Comparison of ENCODE assay signal across 8 cellular contexts in the genomic region with DNA sequence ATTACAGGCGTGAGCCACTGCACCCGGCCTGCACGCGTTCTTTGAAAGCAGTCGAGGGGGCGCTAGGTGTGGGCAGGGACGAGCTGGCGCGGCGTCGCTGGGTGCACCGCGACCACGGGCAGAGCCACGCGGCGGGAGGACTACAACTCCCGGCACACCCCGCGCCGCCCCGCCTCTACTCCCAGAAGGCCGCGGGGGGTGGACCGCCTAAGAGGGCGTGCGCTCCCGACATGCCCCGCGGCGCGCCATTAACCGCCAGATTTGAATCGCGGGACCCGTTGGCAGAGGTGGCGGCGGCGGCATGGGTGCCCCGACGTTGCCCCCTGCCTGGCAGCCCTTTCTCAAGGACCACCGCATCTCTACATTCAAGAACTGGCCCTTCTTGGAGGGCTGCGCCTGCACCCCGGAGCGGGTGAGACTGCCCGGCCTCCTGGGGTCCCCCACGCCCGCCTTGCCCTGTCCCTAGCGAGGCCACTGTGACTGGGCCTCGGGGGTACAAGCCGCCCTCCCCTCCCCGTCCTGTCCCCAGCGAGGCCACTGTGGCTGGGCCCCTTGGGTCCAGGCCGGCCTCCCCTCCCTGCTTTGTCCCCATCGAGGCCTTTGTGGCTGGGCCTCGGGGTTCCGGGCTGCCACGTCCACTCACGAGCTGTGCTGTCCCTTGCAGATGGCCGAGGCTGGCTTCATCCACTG. TPM values are rescaled to one million over a fixed set of nuclear protein-coding genes. Genes with fewer than 3 reads are reported as not detected.
DNase-seq lines count a peak whose midpoint lies in the region; ATAC-seq and TF ChIP-seq lines count a peak whose summit lies in the region.

A gene (plus strand): TSS at position 238 of the 690 bp plus-strand sequence. CDS start 64 bp downstream, at position 302.

- H3K9me2 ChIP-seq in HCT116 (ENCODE audit: insufficient read depth) = no peaks in the 10 kb centered on the region

- peaks cover 51% of the 10 kb centered on the region for H3K79me2 ChIP-seq in HCT116 (ENCODE audit: insufficient read depth, low read length)

- no peak for TF ChIP-seq RAD21 in HCT116 (IDR thresholded peaks at IDR 0.05; ENCODE audit: low read depth)

- no peaks in the 10 kb centered on the region; the same call in 1 of the 2 replicates for H4K20me1 ChIP-seq in HCT116 (ENCODE audit: insufficient read depth)

- ATAC-seq in HCT116 = peak; percentile 97

- H3K4me3 ChIP-seq in HCT116 (replicated peaks in 1 of 2; ENCODE audit: low read depth in 1 of 2, low read length in 2 of 2) = peak within 1 kb of the TSS; percentile 97 to 99

- DNase-seq in Daoy (ENCODE audit: low read depth) = peak; percentile 94
- peak; percentile 74 for DNase-seq in HCT116 (ENCODE audit: low read depth, low spot score)
- peak; percentile 89 for DNase-seq in NCI-H1092 (lab: John Stamatoyannopoulos, UW)
- DNase-seq in SK-N-DZ (ENCODE audit: low spot score) = peak; percentile 92
- peak; percentile 66 to 91 (median 86) for DNase-seq in activated naive CD4-positive, alpha-beta T cell (lab: John Stamatoyannopoulos, UW)
- peak; percentile 83 for DNase-seq in globus pallidus (ENCODE audit: low spot score)
- peak; percentile 62 for DNase-seq in occipital lobe (lab: John Stamatoyannopoulos, UW)
- DNase-seq in superior temporal gyrus (ENCODE audit: extremely low spot score) = peak; percentile 92

- peak within 1 kb of the TSS; percentile 98 for H3K4me2 ChIP-seq in HCT116 (ENCODE audit: low read length)

- CTCF ChIA-PET in HCT116 (lab: Charles Lee) = interaction anchor here (1.2 kb wide), 1 partner anchor 37 kb away, joined by 5 read pairs; no protein-coding TSS in a partner anchor

- intact Hi-C loops in HCT116 (cut with micrococcal nuclease) = loop anchor here (1.0 kb wide), 1 partner anchor 27 kb away; a partner anchor contains a TSS

- TF ChIP-seq POLR2A in HCT116 (IDR thresholded peaks at IDR 0.05; ENCODE audit: borderline replicate concordance, extremely low read depth, insufficient read depth, insufficient read length) = peak; percentile 60

- no TSS peak for BruUV-seq in HCT116 (replicated peaks; lab: Mats Ljungman, UMichigan)

- H3K27ac ChIP-seq in HCT116 (ENCODE audit: low read depth, low read length) = peak within 1 kb of the TSS; percentile 86

- H3K4me1 ChIP-seq in HCT116 (ENCODE audit: control insufficient read depth in 1 of 2, insufficient read depth in 2 of 2, low read length in 2 of 2) = peaks cover 13 to 20% of the 10 kb centered on the region in 2 experiments

- H3K9me3 ChIP-seq in HCT116 (ENCODE audit: control insufficient read depth in 1 of 2, insufficient read depth in 1 of 2, low read depth in 1 of 2, low read length in 2 of 2) = no peaks in the 10 kb centered on the region

- H3K9ac ChIP-seq in HCT116 (ENCODE audit: low read length) = peak within 1 kb of the TSS; percentile 99

- H3K27me3 ChIP-seq in HCT116 (ENCODE audit: insufficient read depth, low read length) = no peaks in the 10 kb centered on the region

- H3K36me3 ChIP-seq in HCT116 (ENCODE audit: control insufficient read depth in 1 of 2, insufficient read depth in 2 of 2, low read length in 2 of 2) = peaks cover 15 to 22% of the 10 kb centered on the region in 2 experiments

- POLR2A ChIA-PET in HCT116 (lab: Charles Lee) = interaction anchor here (1.8 kb wide), 1 partner anchor 27 kb away, joined by 6 read pairs; a partner anchor contains a TSS

- RAD21 ChIA-PET in HCT116 (lab: Charles Lee; ENCODE audit: low non-redundant PET in 1 of 2, low total read pairs in 2 of 2, uncharacterized antibody in 2 of 2, unreplicated experiment in 2 of 2) = no interaction called here

- no peak within 1 kb of the TSS for H2AFZ ChIP-seq in HCT116 (ENCODE audit: low read depth, low read length, poor library complexity, severe bottlenecking)

- no peak for TF ChIP-seq CTCF in HCT116 (IDR thresholded peaks at IDR 0.05 in 2 of 3, conservative IDR thresholded peaks at IDR 0.05 in 1 of 3; ENCODE audit: borderline replicate concordance in 1 of 3, insufficient read depth in 1 of 3, low read depth in 2 of 3, low read length in 2 of 3)

TF ChIP-seq in HCT116, 20 proteins besides CTCF, POLR2A, EP300 and RAD21:
- TF ChIP-seq JUND (IDR thresholded peaks at IDR 0.05) (no peak), EZH2 (IDR thresholded peaks at IDR 0.05) (no peak), EZH2phosphoT487 (IDR thresholded peaks at IDR 0.05; ENCODE audit: borderline replicate concordance) (no peak), CBX3 (IDR thresholded peaks at IDR 0.05; ENCODE audit: low read depth) (peak; percentile 89), ELF1 (IDR thresholded peaks at IDR 0.05; ENCODE audit: borderline replicate concordance, low read depth) (no peak), EGR1 (IDR thresholded peaks at IDR 0.05; ENCODE audit: low read depth) (peak; percentile 30; the same call in 1 of the 2 replicates), ZNF274 (IDR thresholded peaks at IDR 0.05; ENCODE audit: low read depth, low read length) (no peak), YY1 (IDR thresholded peaks at IDR 0.05; ENCODE audit: extremely low read depth, insufficient replicate concordance, low read depth, low read length) (peak; percentile 93), SP1 (IDR thresholded peaks at IDR 0.05; ENCODE audit: low read depth) (peak; percentile 89), ZFX (IDR thresholded peaks at IDR 0.05) (peak; percentile 96; the same call in 1 of the 2 replicates), SRF (IDR thresholded peaks at IDR 0.05; ENCODE audit: low read depth) (peak; percentile 75; the same call in 1 of the 2 replicates), CEBPB (IDR thresholded peaks at IDR 0.05; ENCODE audit: low read depth) (no peak), FOSL1 (IDR thresholded peaks at IDR 0.05; ENCODE audit: low read depth) (no peak), POLR2AphosphoS5 (IDR thresholded peaks at IDR 0.05; ENCODE audit: low read depth, low read length) (peak; percentile 90), SIN3A (IDR thresholded peaks at IDR 0.05; ENCODE audit: low read depth) (peak; percentile 100), TCF7L2 (IDR thresholded peaks at IDR 0.05; ENCODE audit: borderline replicate concordance, extremely low read depth, insufficient read depth, insufficient read length) (peak; percentile 41)
- TF ChIP-seq, protein P1, sequence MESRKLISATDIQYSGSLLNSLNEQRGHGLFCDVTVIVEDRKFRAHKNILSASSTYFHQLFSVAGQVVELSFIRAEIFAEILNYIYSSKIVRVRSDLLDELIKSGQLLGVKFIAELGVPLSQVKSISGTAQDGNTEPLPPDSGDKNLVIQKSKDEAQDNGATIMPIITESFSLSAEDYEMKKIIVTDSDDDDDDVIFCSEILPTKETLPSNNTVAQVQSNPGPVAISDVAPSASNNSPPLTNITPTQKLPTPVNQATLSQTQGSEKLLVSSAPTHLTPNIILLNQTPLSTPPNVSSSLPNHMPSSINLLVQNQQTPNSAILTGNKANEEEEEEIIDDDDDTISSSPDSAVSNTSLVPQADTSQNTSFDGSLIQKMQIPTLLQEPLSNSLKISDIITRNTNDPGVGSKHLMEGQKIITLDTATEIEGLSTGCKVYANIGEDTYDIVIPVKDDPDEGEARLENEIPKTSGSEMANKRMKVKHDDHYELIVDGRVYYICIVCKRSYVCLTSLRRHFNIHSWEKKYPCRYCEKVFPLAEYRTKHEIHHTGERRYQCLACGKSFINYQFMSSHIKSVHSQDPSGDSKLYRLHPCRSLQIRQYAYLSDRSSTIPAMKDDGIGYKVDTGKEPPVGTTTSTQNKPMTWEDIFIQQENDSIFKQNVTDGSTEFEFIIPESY (IDR thresholded peaks at IDR 0.05; ENCODE audit: extremely low read depth, insufficient replicate concordance, low read length) = no peak
- TF ChIP-seq, protein P2, sequence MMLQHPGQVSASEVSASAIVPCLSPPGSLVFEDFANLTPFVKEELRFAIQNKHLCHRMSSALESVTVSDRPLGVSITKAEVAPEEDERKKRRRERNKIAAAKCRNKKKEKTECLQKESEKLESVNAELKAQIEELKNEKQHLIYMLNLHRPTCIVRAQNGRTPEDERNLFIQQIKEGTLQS (IDR thresholded peaks at IDR 0.05) = no peak
- TF ChIP-seq, protein P3, sequence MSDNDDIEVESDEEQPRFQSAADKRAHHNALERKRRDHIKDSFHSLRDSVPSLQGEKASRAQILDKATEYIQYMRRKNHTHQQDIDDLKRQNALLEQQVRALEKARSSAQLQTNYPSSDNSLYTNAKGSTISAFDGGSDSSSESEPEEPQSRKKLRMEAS (IDR thresholded peaks at IDR 0.05) = peak; percentile 98
- TF ChIP-seq, protein P4, sequence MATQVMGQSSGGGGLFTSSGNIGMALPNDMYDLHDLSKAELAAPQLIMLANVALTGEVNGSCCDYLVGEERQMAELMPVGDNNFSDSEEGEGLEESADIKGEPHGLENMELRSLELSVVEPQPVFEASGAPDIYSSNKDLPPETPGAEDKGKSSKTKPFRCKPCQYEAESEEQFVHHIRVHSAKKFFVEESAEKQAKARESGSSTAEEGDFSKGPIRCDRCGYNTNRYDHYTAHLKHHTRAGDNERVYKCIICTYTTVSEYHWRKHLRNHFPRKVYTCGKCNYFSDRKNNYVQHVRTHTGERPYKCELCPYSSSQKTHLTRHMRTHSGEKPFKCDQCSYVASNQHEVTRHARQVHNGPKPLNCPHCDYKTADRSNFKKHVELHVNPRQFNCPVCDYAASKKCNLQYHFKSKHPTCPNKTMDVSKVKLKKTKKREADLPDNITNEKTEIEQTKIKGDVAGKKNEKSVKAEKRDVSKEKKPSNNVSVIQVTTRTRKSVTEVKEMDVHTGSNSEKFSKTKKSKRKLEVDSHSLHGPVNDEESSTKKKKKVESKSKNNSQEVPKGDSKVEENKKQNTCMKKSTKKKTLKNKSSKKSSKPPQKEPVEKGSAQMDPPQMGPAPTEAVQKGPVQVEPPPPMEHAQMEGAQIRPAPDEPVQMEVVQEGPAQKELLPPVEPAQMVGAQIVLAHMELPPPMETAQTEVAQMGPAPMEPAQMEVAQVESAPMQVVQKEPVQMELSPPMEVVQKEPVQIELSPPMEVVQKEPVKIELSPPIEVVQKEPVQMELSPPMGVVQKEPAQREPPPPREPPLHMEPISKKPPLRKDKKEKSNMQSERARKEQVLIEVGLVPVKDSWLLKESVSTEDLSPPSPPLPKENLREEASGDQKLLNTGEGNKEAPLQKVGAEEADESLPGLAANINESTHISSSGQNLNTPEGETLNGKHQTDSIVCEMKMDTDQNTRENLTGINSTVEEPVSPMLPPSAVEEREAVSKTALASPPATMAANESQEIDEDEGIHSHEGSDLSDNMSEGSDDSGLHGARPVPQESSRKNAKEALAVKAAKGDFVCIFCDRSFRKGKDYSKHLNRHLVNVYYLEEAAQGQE (IDR thresholded peaks at IDR 0.05; ENCODE audit: low read depth) = no peak

RNA-seq across cellular contexts. Expression of the gene that starts here (rescaled TPM):
- total RNA-seq in Daoy (2014; rRNA removed; shearing (Covaris generic)) = 223 and 248 TPM in 2 replicates
- total RNA-seq in HCT116 (2021; ENCODE audit: unreplicated experiment) (140 TPM), occipital lobe (7.3 TPM)
- polyA plus RNA-seq in HCT116 (2012) = 89.7 and 104 TPM in 2 replicates
- polyA plus RNA-seq in SK-N-DZ (2014; cell fraction: cytosol; rRNA removed) = 200 and 212 TPM in 2 replicates
- 123 and 127 TPM in 2 replicates for polyA plus RNA-seq in SK-N-DZ (2014; cell fraction: nucleus; rRNA removed)

Comparison
In these comparisons a context has a peak if more than half of its experiments do, and no peak if none do; other contexts are left out.
1. Peak in every context shown above with its lines: DNase-seq, ATAC-seq, H3K4me3 ChIP-seq and H3K27ac ChIP-seq.
2. RNA of the gene that starts here (total RNA-seq): 223 to 248 TPM in Daoy and 140 TPM in HCT116 (single experiment); 7.3 TPM in occipital lobe (single experiment); every median in the first group is over 10 times any median in the second.